In the genomic region with DNA sequence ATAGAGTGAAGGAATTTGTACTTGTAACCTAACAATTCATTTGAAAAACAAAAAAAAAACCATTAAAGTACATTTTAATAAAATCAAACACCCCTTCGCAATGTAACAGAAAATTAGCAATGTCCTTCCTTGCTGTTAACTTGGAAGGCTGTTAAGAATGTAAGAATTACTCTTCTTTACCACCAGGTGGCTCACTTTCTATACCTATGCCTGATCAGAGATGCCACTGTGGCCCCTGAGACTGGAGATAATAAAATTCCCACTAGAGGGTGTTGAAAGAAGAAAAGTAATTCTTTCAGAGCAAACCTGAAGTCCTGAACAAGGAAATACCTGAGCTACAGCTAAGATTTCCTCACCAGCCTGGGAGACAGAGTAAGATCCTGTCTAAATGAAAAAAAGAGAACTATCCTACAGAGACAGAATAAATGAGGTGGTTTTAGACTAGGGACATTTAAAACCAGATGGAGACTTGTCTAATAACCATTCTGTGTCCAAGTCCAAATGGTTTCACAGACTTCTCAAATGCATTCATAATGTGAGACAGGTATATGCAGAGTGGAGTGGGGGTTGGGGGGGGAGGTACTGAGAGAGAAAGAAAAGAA, we compare ENCODE assay signal across 8 cellular contexts.
A peak's percentile ranks its signal among the peaks of the same experiment; 100 is the strongest.
DNase-seq lines count a peak whose midpoint lies in the region; ATAC-seq, FAIRE-seq and TF ChIP-seq lines count a peak whose summit lies in the region.

No MANE protein-coding gene starts in this region.

- no peak overlapping the region for H3K9ac ChIP-seq in keratinocyte (ENCODE audit: control insufficient read depth, extremely low read depth, insufficient read depth, low read length)

- intact Hi-C loops in adrenal gland (cut with DNase I): loop anchor here in 1 of 2 donors (5.0 kb wide), 2 partner anchors 583 to 1053 kb away; no protein-coding TSS in a partner anchor
- intact Hi-C loops in upper lobe of right lung (cut with DNase I): no loop called here

- TF ChIP-seq CTCF in adrenal gland (IDR thresholded peaks at IDR 0.05): peak; percentile 61 to 76 (median 71)
- TF ChIP-seq CTCF in keratinocyte (optimal IDR thresholded peaks at IDR 0.05 in 1 of 3, IDR thresholded peaks at IDR 0.05 in 1 of 3, conservative IDR thresholded peaks at IDR 0.05 in 1 of 3; ENCODE audit: extremely low read depth in 1 of 3, insufficient read depth in 2 of 3, low read length in 3 of 3): peak; percentile 42 to 56 (median 49)
- TF ChIP-seq CTCF in upper lobe of right lung (IDR thresholded peaks at IDR 0.05): peak; percentile 66

- 42 to 57% (median 48%) methylated on average over 1 of the region's 1 CpG for WGBS in adrenal gland, 4 donors

- H3K4me3 ChIP-seq in adrenal gland (no peak overlapping the region), keratinocyte (ENCODE audit: control insufficient read depth in 2 of 3, extremely low read depth in 1 of 3, insufficient read depth in 2 of 3, low read depth in 1 of 3, low read length in 3 of 3) (no peak overlapping the region), upper lobe of right lung (no peak overlapping the region)

- H3K9me3 ChIP-seq in adrenal gland (replicated peaks in 1 of 3) (no peaks in the 10 kb centered on the region), keratinocyte (ENCODE audit: control insufficient read depth, low read depth, low read length) (no peaks in the 10 kb centered on the region), upper lobe of right lung (no peaks in the 10 kb centered on the region)

- dilution Hi-C loops in keratinocyte (cut with MboI; ENCODE audit: extremely low pct_ligation_motif_present, low sequenced_read_pairs): loop anchor here (25.0 kb wide), 1 partner anchor 568 kb away; no protein-coding TSS in a partner anchor

- TF ChIP-seq POLR2A in adrenal gland (IDR thresholded peaks at IDR 0.05): no peak

- no peak for FAIRE-seq in keratinocyte (lab: Jason Lieb, UNC)

- peak; percentile 94 for ATAC-seq in HG03095 (IDR thresholded peaks at IDR 0.05; ENCODE audit: unreplicated experiment)
- peak; percentile 73 for ATAC-seq in upper lobe of right lung

- H3K27me3 ChIP-seq in adrenal gland (peaks cover 4% of the 10 kb centered on the region), keratinocyte (ENCODE audit: control insufficient read depth, extremely low read depth, insufficient read depth, low read length) (peaks cover 6% of the 10 kb centered on the region), upper lobe of right lung (peaks cover 4% of the 10 kb centered on the region)

- no peak overlapping the region for H3K27ac ChIP-seq in adrenal gland
- H3K27ac ChIP-seq in keratinocyte (ENCODE audit: control insufficient read depth, insufficient read depth, low read length): no peak overlapping the region
- no peak overlapping the region for H3K27ac ChIP-seq in upper lobe of right lung

- H2AFZ ChIP-seq in keratinocyte (ENCODE audit: control insufficient read depth, low read length): no peak overlapping the region

- peak; percentile 66 for DNase-seq in NOMO-1 treated with DMSO at 0.1 percent for 48 hours (lab: John Stamatoyannopoulos, UW; ENCODE audit: unreplicated experiment)
- DNase-seq in NOMO-1 treated with dmso at 0.1 percent for 144 hours (lab: John Stamatoyannopoulos, UW; ENCODE audit: unreplicated experiment): no peak
- DNase-seq in GM19238 (ENCODE audit: insufficient read length, low spot score): peak; percentile 3
- DNase-seq in NCI-H345 treated with DMSO at 0.1 percent for 48 hours (lab: John Stamatoyannopoulos, UW; ENCODE audit: unreplicated experiment): peak; percentile 55
- DNase-seq in adrenal gland: peak; percentile 17 to 53 (median 34)
- DNase-seq in keratinocyte (ENCODE audit: low read depth, low spot score): peak; percentile 21
- no peak for DNase-seq in upper lobe of right lung

- no peaks in the 10 kb centered on the region for H3K9me1 ChIP-seq in keratinocyte (ENCODE audit: control insufficient read depth, extremely low read depth, insufficient read depth, low read length)

- H4K20me1 ChIP-seq in keratinocyte (ENCODE audit: control insufficient read depth, extremely low read depth, insufficient read depth, low read length): no peaks in the 10 kb centered on the region

- no peaks in the 10 kb centered on the region for H3K79me2 ChIP-seq in keratinocyte (ENCODE audit: control insufficient read depth, insufficient read depth, low read length)

- H3K36me3 ChIP-seq in adrenal gland (replicated peaks in 1 of 2): no peaks in the 10 kb centered on the region
- H3K36me3 ChIP-seq in keratinocyte (ENCODE audit: control insufficient read depth in 2 of 2, extremely low read depth in 1 of 2, insufficient read depth in 2 of 2, low read length in 2 of 2): no peaks in the 10 kb centered on the region
- no peaks in the 10 kb centered on the region for H3K36me3 ChIP-seq in upper lobe of right lung

- no peak overlapping the region for H3K4me2 ChIP-seq in keratinocyte (ENCODE audit: control insufficient read depth, extremely low read depth, insufficient read depth, low read depth, low read length)

- no peaks in the 10 kb centered on the region for H3K4me1 ChIP-seq in adrenal gland (replicated peaks in 1 of 2)
- no peaks in the 10 kb centered on the region for H3K4me1 ChIP-seq in keratinocyte (ENCODE audit: control insufficient read depth, extremely low read depth, insufficient read depth, low read length)
- H3K4me1 ChIP-seq in upper lobe of right lung: no peaks in the 10 kb centered on the region

Comparison
In these comparisons a context has a peak if more than half of its experiments do, and no peak if none do; other contexts are left out.
1. DNase-seq: peak in NOMO-1 treated with DMSO at 0.1 percent for 48 hours (single experiment), GM19238 (single experiment), NCI-H345 treated with DMSO at 0.1 percent for 48 hours (single experiment), adrenal gland (7 of 7) and keratinocyte (single experiment); none in NOMO-1 treated with dmso at 0.1 percent for 144 hours (single experiment) and upper lobe of right lung (single experiment).
2. Peak in every context shown above with its lines, with median percentiles within 50 percentile points of each other: CTCF ChIP-seq.